In the genomic region with DNA sequence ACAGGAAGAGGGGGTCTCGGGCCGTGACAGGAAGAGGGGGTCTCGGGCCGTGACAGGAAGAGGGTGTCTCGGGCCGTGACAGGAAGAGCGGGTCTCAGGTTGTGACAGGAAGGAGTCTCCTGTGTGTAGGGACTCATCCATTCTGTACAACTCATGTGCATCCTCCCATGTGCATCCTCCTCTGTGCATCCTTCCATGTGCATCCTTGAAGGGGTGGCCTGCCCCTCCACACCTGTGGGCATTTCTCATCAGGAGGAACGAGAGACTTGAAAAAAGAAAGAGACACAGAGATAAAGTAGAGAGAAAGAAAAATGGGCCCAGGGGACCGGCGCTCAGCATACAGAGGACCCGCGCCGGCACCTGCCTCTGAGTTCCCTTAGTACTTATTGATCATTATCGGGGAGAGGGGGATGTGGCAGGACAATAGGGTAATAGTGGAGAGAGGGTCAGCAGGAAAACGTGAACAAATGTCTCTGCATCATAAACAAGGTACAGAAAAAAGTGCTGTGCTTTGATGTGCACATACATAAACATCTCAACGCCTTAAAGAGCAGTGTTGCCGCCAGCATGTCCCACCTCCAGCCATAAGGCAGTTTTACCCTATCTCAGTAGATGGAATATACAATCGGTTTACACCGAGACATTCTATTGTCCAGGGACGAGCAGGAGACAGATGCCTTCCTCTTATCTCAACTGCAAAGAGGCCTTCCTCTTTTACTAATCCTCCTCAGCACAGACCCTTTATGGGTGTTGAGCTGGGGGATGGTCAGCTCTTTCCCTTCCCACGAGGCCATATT, we compare ENCODE assay signal across 8 cellular contexts. TPM values are rescaled to one million over a fixed set of nuclear protein-coding genes. Genes with fewer than 3 reads are reported as not detected.
A peak's percentile ranks its signal among the peaks of the same experiment; 100 is the strongest.
DNase-seq lines count a peak whose midpoint lies in the region; ATAC-seq, FAIRE-seq and TF ChIP-seq lines count a peak whose summit lies in the region.
"Not testable (repeated sequence)": the region's sequence is repeated elsewhere in the genome, so short reads cannot be mapped to it uniquely, and the experiment has no call there.

No MANE protein-coding gene starts in this region.

- not testable (repeated sequence) for H3K9me3 Mint-ChIP-seq in activated CD8-positive, alpha-beta T cell treated with anti-CD3 and anti-CD28 coated beads for 36 hours; dendritic cell treated with granulocyte-macrophage colony-stimulating factor and Interleukin-4, amounts not matched to agents 40 ng/mL and 50 ng/mL, for 4 days; stimulated activated naive CD8-positive, alpha-beta T cell treated with anti-CD3 and anti-CD28 coated beads, Interleukin-15, Interleukin-2, amounts not matched to agents 100 ng/mL and 50 ng/mL, for 24 hours
- peaks cover 0 to 11% (median 3%) of the 10 kb centered on the region in 11 donors for H3K9me3 Mint-ChIP-seq in naive thymus-derived CD4-positive, alpha-beta T cell

- peak overlapping the region; percentile 30 for H3K4me3 Mint-ChIP-seq in activated CD8-positive, alpha-beta T cell treated with anti-CD3 and anti-CD28 coated beads for 36 hours
- H3K4me3 Mint-ChIP-seq in dendritic cell treated with granulocyte-macrophage colony-stimulating factor and Interleukin-4, amounts not matched to agents 40 ng/mL and 50 ng/mL, for 4 days = peak overlapping the region; percentile 52
- H3K4me3 Mint-ChIP-seq in naive thymus-derived CD4-positive, alpha-beta T cell = peak overlapping the region; percentile 45 to 81 (median 66)
- H3K4me3 Mint-ChIP-seq in stimulated activated naive CD8-positive, alpha-beta T cell treated with anti-CD3 and anti-CD28 coated beads, Interleukin-15, Interleukin-2, amounts not matched to agents 100 ng/mL and 50 ng/mL, for 24 hours = peak overlapping the region; percentile 45

- not testable (repeated sequence) for H3K4me3 ChIP-seq in A549
- H3K4me3 ChIP-seq in GM06990 (replicated peaks; ENCODE audit: low read depth, low read length) = peak overlapping the region; percentile 30
- peak overlapping the region; percentile 24 for H3K4me3 ChIP-seq in naive thymus-derived CD4-positive, alpha-beta T cell (ENCODE audit: low read length)

- not testable (repeated sequence) for H3K27me3 ChIP-seq in GM06990 (replicated peaks; ENCODE audit: control insufficient read depth, insufficient read depth, low read length); naive thymus-derived CD4-positive, alpha-beta T cell (ENCODE audit: control insufficient read depth in 2 of 2, insufficient read depth in 2 of 2, low read length in 2 of 2)

- peaks cover 20% of the 10 kb centered on the region for H3K4me1 Mint-ChIP-seq in activated CD8-positive, alpha-beta T cell treated with anti-CD3 and anti-CD28 coated beads for 36 hours (ENCODE audit: low read depth)
- H3K4me1 Mint-ChIP-seq in dendritic cell treated with granulocyte-macrophage colony-stimulating factor and Interleukin-4, amounts not matched to agents 40 ng/mL and 50 ng/mL, for 4 days (ENCODE audit: low read depth); stimulated activated naive CD8-positive, alpha-beta T cell treated with anti-CD3 and anti-CD28 coated beads, Interleukin-15, Interleukin-2, amounts not matched to agents 100 ng/mL and 50 ng/mL, for 24 hours (ENCODE audit: low read depth): not testable (repeated sequence)
- peaks cover 7 to 34% (median 20%) of the 10 kb centered on the region in 7 donors for H3K4me1 Mint-ChIP-seq in naive thymus-derived CD4-positive, alpha-beta T cell

- not testable (repeated sequence) for H3K27ac ChIP-seq in A549
- peak overlapping the region; percentile 53 for H3K27ac ChIP-seq in naive thymus-derived CD4-positive, alpha-beta T cell (ENCODE audit: low read depth, low read length)

- H3K27me3 Mint-ChIP-seq in activated CD8-positive, alpha-beta T cell treated with anti-CD3 and anti-CD28 coated beads for 36 hours; dendritic cell treated with granulocyte-macrophage colony-stimulating factor and Interleukin-4, amounts not matched to agents 40 ng/mL and 50 ng/mL, for 4 days; naive thymus-derived CD4-positive, alpha-beta T cell; stimulated activated naive CD8-positive, alpha-beta T cell treated with anti-CD3 and anti-CD28 coated beads, Interleukin-15, Interleukin-2, amounts not matched to agents 100 ng/mL and 50 ng/mL, for 24 hours: not testable (repeated sequence)

- not testable (repeated sequence) for H3K9me3 ChIP-seq in A549; naive thymus-derived CD4-positive, alpha-beta T cell (ENCODE audit: control insufficient read depth in 2 of 3, low read length in 3 of 3)

- DNase-seq in A549 (ENCODE audit: low read depth in 1 of 2, low spot score in 1 of 2) (peak in 1 of 2 experiments; percentile 4), RPMI8226 (peak; percentile 8)
- DNase-seq in GM06990 (ENCODE audit: extremely low read depth, insufficient read length) = not testable (repeated sequence)
- DNase-seq in activated CD8-positive, alpha-beta T cell treated with anti-CD3 and anti-CD28 coated beads for 36 hours = peak; percentile 12
- DNase-seq in activated effector memory CD4-positive, alpha-beta T cell treated with anti-CD3 and anti-CD28 coated beads, Interleukin-2, amount 50 U/mL, for 16 hours = peak; percentile 64
- DNase-seq in naive thymus-derived CD4-positive, alpha-beta T cell = peak in 1 of 9 donors; percentile 30

- not testable (repeated sequence) for TF ChIP-seq RAD21 in A549 (conservative IDR thresholded peaks at IDR 0.05 in 1 of 2, IDR thresholded peaks at IDR 0.05 in 1 of 2)

- not testable (repeated sequence) for H3K4me2 ChIP-seq in A549

- POLR2A ChIA-PET in A549 (lab: Yijun Ruan, JAX); activated CD8-positive, alpha-beta T cell treated with anti-CD3 and anti-CD28 coated beads for 36 hours (lab: Charles Lee); naive thymus-derived CD4-positive, alpha-beta T cell (lab: Charles Lee): not testable (repeated sequence)

- peak; percentile 25 to 50; a peak in 1 of 6 replicates for ATAC-seq in A549
- peak; percentile 53 for ATAC-seq in activated CD8-positive, alpha-beta T cell treated with anti-CD3 and anti-CD28 coated beads for 36 hours
- ATAC-seq in naive thymus-derived CD4-positive, alpha-beta T cell = not testable (repeated sequence)

- H3K36me3 Mint-ChIP-seq in activated CD8-positive, alpha-beta T cell treated with anti-CD3 and anti-CD28 coated beads for 36 hours (ENCODE audit: low read depth); dendritic cell treated with granulocyte-macrophage colony-stimulating factor and Interleukin-4, amounts not matched to agents 40 ng/mL and 50 ng/mL, for 4 days (ENCODE audit: low read depth); naive thymus-derived CD4-positive, alpha-beta T cell; stimulated activated naive CD8-positive, alpha-beta T cell treated with anti-CD3 and anti-CD28 coated beads, Interleukin-15, Interleukin-2, amounts not matched to agents 100 ng/mL and 50 ng/mL, for 24 hours (ENCODE audit: low read depth): not testable (repeated sequence)

- 65% methylated on average over 21 of the region's 21 CpGs for WGBS in A549 (ENCODE audit: missing lambda C conversion rate)

- TF ChIP-seq EP300 in A549 (IDR thresholded peaks at IDR 0.05) = not testable (repeated sequence)

- intact Hi-C loops in activated CD8-positive, alpha-beta T cell treated with anti-CD3 and anti-CD28 coated beads for 36 hours (cut with micrococcal nuclease); dendritic cell treated with granulocyte-macrophage colony-stimulating factor and Interleukin-4, amounts not matched to agents 40 ng/mL and 50 ng/mL, for 4 days (cut with micrococcal nuclease); naive thymus-derived CD4-positive, alpha-beta T cell (cut with micrococcal nuclease): not testable (repeated sequence)

- H3K27ac Mint-ChIP-seq in activated CD8-positive, alpha-beta T cell treated with anti-CD3 and anti-CD28 coated beads for 36 hours = peak overlapping the region; percentile 99
- H3K27ac Mint-ChIP-seq in dendritic cell treated with granulocyte-macrophage colony-stimulating factor and Interleukin-4, amounts not matched to agents 40 ng/mL and 50 ng/mL, for 4 days = not testable (repeated sequence)
- H3K27ac Mint-ChIP-seq in naive thymus-derived CD4-positive, alpha-beta T cell = peak overlapping the region; percentile 31 to 94 (median 90)
- peak overlapping the region; percentile 67 for H3K27ac Mint-ChIP-seq in stimulated activated naive CD8-positive, alpha-beta T cell treated with anti-CD3 and anti-CD28 coated beads, Interleukin-15, Interleukin-2, amounts not matched to agents 100 ng/mL and 50 ng/mL, for 24 hours

- TF ChIP-seq CTCF in A549 (IDR thresholded peaks at IDR 0.05); GM06990 (IDR thresholded peaks at IDR 0.05; ENCODE audit: insufficient read depth, low read length, poor library complexity, severe bottlenecking); activated CD8-positive, alpha-beta T cell treated with anti-CD3 and anti-CD28 coated beads for 36 hours (IDR thresholded peaks at IDR 0.05): not testable (repeated sequence)

- FAIRE-seq in A549 (lab: Jason Lieb, UNC) = not testable (repeated sequence)

- not testable (repeated sequence) for TF ChIP-seq POLR2A in A549 (IDR thresholded peaks at IDR 0.05; ENCODE audit: low read length)

- H3K4me1 ChIP-seq in A549 = not testable (repeated sequence)
- peaks cover 0 to 12% of the 10 kb centered on the region in 2 donors for H3K4me1 ChIP-seq in naive thymus-derived CD4-positive, alpha-beta T cell (ENCODE audit: control insufficient read depth in 2 of 2, insufficient read depth in 2 of 2, low read length in 2 of 2)

- H3K36me3 ChIP-seq in GM06990 (ENCODE audit: control insufficient read depth, insufficient read depth, low read length); naive thymus-derived CD4-positive, alpha-beta T cell (ENCODE audit: control insufficient read depth in 2 of 3, insufficient read depth in 3 of 3, low read length in 3 of 3): not testable (repeated sequence)

- CTCF ChIA-PET in A549 (lab: Yijun Ruan, JAX); activated CD8-positive, alpha-beta T cell treated with anti-CD3 and anti-CD28 coated beads for 36 hours (lab: Charles Lee); naive thymus-derived CD4-positive, alpha-beta T cell (lab: Charles Lee): not testable (repeated sequence)

RNA-seq across cellular contexts. Expression of gene PLCXD1, which starts 30.0 kb away (rescaled TPM):
- polyA plus RNA-seq in A549 (2011; rRNA removed) = 67.9 and 87.0 TPM in 2 replicates
- polyA plus RNA-seq in A549 (2012; cell fraction: cytosol; rRNA removed) = 80.7 and 97.7 TPM in 2 replicates
- 200 and 211 TPM in 2 replicates for polyA plus RNA-seq in A549 (2012; cell fraction: nucleus; rRNA removed)
- 60.7 to 70.3 TPM (median 64.6 TPM) in 3 replicates for polyA plus RNA-seq in A549 (2017; fragmentation: RNase III; extraction: RNeasy Plus Mini Kit Qiagen cat#74134 plus additional on column Dnase treatment)
- 101 and 220 TPM in 2 replicates for polyA minus RNA-seq in A549 (2011; rRNA and poly(A)+ RNA removed)
- 10 to 100 TPM; 63.9 to 65.7 TPM for total RNA-seq in activated CD8-positive, alpha-beta T cell treated with anti-CD3 and anti-CD28 coated beads for 36 hours
- total RNA-seq in naive thymus-derived CD4-positive, alpha-beta T cell = 10 to 100 TPM; 18.2 to 51.1 (median 40.6) TPM
- 1 to 10 TPM; 3.2 to 8.4 TPM for polyA plus RNA-seq in naive thymus-derived CD4-positive, alpha-beta T cell
